Comparison of ENCODE assay signal across 11 cellular contexts in the genomic region with DNA sequence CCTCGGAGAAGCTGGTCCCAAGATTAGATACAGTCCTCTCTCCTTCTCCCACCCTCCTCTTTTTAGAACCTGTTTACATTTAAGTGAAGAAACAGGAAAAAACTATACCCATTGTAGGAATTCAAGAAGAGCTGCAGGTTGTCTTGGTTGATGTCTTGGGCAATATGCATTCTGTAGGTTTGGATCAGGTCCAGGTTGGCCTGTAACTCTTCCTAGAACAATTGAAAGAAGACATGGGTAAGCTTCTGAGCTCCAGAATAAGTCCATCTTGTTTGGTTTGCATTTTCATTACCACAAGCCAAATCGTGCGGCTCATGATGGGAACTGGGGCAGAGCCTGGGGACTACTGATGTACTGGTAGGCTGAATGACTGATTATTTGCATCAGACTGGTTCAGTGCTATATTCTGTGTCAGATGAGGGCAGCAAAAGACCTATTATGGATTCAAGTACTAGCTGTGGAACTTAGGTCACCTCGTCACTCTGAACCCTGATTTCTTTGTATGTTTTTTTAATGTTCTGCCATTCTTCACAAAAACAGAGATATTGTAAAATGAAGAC. TPM values are rescaled to one million over a fixed set of nuclear protein-coding genes. Genes with fewer than 3 reads are reported as not detected.
A peak's percentile ranks its signal among the peaks of the same experiment; 100 is the strongest.
DNase-seq lines count a peak whose midpoint lies in the region; ATAC-seq and TF ChIP-seq lines count a peak whose summit lies in the region.
"Had no signal": no experiment of that assay in that cellular context is flagged by ENCODE, and none has a peak within 500 bp of the region (broad histone marks: within the 10 kb centered on the region; RNA-seq: fewer than 3 reads in every experiment).

No MANE protein-coding gene starts in this region.

- H3K4me3 ChIP-seq in astrocyte of the cerebellum (ENCODE audit: low read depth, low read length): no peak overlapping the region
- no peak overlapping the region for H3K4me3 ChIP-seq in trophoblast cell (ENCODE audit: low read depth, low read length)
- H3K4me3 ChIP-seq: esophagus muscularis mucosa had no signal

- H3K9me3 Mint-ChIP-seq in memory B cell: no peaks in the 10 kb centered on the region
- H3K9me3 Mint-ChIP-seq: activated T-helper 1 cell treated with anti-CD3 and anti-CD28 coated beads, Interleukin-12 subunit alpha, Interleukin-12 subunit beta, Interleukin-2, Interleukin-4 antibody, amounts not matched to agents 30 ng/mL and 10 ng/mL and 1 ng/mL, durations not matched to agents 14 hours and 24 hours and 36 hours; IgD-negative memory B cell had no signal

- H3K18ac ChIP-seq in trophoblast cell (ENCODE audit: low read length): no peak overlapping the region

- WGBS in trophoblast cell (ENCODE audit: extremely low coverage, insufficient coverage, insufficient read length): no CpG with 5 or more reads among the region's 4 CpGs

- H4K91ac ChIP-seq in trophoblast cell (ENCODE audit: low read depth, low read length): no peak overlapping the region

- no peaks in the 10 kb centered on the region for H3K27me3 Mint-ChIP-seq in memory B cell
- H3K27me3 Mint-ChIP-seq: IgD-negative memory B cell had no signal

- TF ChIP-seq EP300 in Ishikawa (IDR thresholded peaks at IDR 0.05; ENCODE audit: borderline replicate concordance): no peak

- H3K27ac ChIP-seq in trophoblast cell (ENCODE audit: low read depth, low read length): no peak overlapping the region
- H3K27ac ChIP-seq: esophagus muscularis mucosa had no signal

- H3K36me3 Mint-ChIP-seq in memory B cell: peaks cover 18% of the 10 kb centered on the region

- H3K4me2 ChIP-seq in trophoblast cell (ENCODE audit: low read length): no peak overlapping the region

- no peak overlapping the region for H2BK120ac ChIP-seq in trophoblast cell (ENCODE audit: insufficient read depth, low read length, poor library complexity)

- peak; percentile 9 for DNase-seq in EL
- DNase-seq in astrocyte of the cerebellum (ENCODE audit: low read depth): no peak
- DNase-seq in memory B cell (ENCODE audit: low spot score in 2 of 2): no peak
- DNase-seq in activated T-cell treated with anti-CD3 and anti-CD28 coated beads, Interleukin-2, amount 50 U/mL, for 48 hours: no peak
- DNase-seq in trophoblast cell: no peak
- DNase-seq in DMS79 (lab: John Stamatoyannopoulos, UW): no peak
- DNase-seq: stimulated activated CD4-positive, alpha-beta T cell treated with anti-CD3 and anti-CD28 coated beads, Interleukin-2, amount 100 ng/mL, for 48 hours had no signal

- H3K4ac ChIP-seq in trophoblast cell (ENCODE audit: low read depth, low read length): no peak overlapping the region

- TF ChIP-seq RAD21 in Ishikawa (IDR thresholded peaks at IDR 0.05; ENCODE audit: low read depth): peak; percentile 51

- no peak overlapping the region for H3K4me3 Mint-ChIP-seq in memory B cell
- H3K4me3 Mint-ChIP-seq: activated T-helper 1 cell treated with anti-CD3 and anti-CD28 coated beads, Interleukin-12 subunit alpha, Interleukin-12 subunit beta, Interleukin-2, Interleukin-4 antibody, amounts not matched to agents 30 ng/mL and 10 ng/mL and 1 ng/mL, durations not matched to agents 14 hours and 24 hours and 36 hours; IgD-negative memory B cell had no signal

- no peak overlapping the region for H3K23ac ChIP-seq in trophoblast cell (ENCODE audit: low read length)

- H4K12ac ChIP-seq in trophoblast cell (ENCODE audit: low read depth, low read length): no peak overlapping the region

- H2BK5ac ChIP-seq in trophoblast cell (ENCODE audit: low read depth, low read length, poor library complexity): no peak overlapping the region

- no peaks in the 10 kb centered on the region for H3K4me1 Mint-ChIP-seq in memory B cell
- H3K4me1 Mint-ChIP-seq: IgD-negative memory B cell had no signal

- H4K8ac ChIP-seq in trophoblast cell (ENCODE audit: low read depth, low read length): no peak overlapping the region

- peaks cover 1 to 4% of the 10 kb centered on the region in 2 experiments for H3K36me3 ChIP-seq in trophoblast cell (ENCODE audit: control insufficient read depth in 1 of 2, insufficient read depth in 2 of 2, low read length in 2 of 2)

- in situ Hi-C loops in astrocyte of the cerebellum (cut with HindIII; ENCODE audit: low sequenced_read_pairs): no loop called here

- no peak overlapping the region for H2BK12ac ChIP-seq in trophoblast cell (ENCODE audit: low read length)

- H3K14ac ChIP-seq in trophoblast cell (ENCODE audit: low read length): no peak overlapping the region

- H3K4me1 ChIP-seq in trophoblast cell (ENCODE audit: control insufficient read depth in 1 of 2, insufficient read depth in 2 of 2, low read length in 2 of 2): no peaks in the 10 kb centered on the region
- H3K4me1 ChIP-seq: esophagus muscularis mucosa had no signal

- H3K79me2 ChIP-seq in trophoblast cell (ENCODE audit: control insufficient read depth, insufficient read depth, low read length, poor library complexity): no peaks in the 10 kb centered on the region

- TF ChIP-seq CTCF in astrocyte of the cerebellum (IDR thresholded peaks at IDR 0.05; ENCODE audit: low read depth, low read length, missing control alignments): peak; percentile 5

- no peaks in the 10 kb centered on the region for H3K27me3 ChIP-seq in trophoblast cell (ENCODE audit: insufficient read depth, low read length)
- H3K27me3 ChIP-seq: esophagus muscularis mucosa had no signal

- no peak overlapping the region for H3K27ac Mint-ChIP-seq in memory B cell
- H3K27ac Mint-ChIP-seq: activated T-helper 1 cell treated with anti-CD3 and anti-CD28 coated beads, Interleukin-12 subunit alpha, Interleukin-12 subunit beta, Interleukin-2, Interleukin-4 antibody, amounts not matched to agents 30 ng/mL and 10 ng/mL and 1 ng/mL, durations not matched to agents 14 hours and 24 hours and 36 hours had no signal

- H3K9ac ChIP-seq in trophoblast cell (ENCODE audit: low read length): no peak overlapping the region

- H3K9me3 ChIP-seq in trophoblast cell (ENCODE audit: insufficient read depth, low read depth, low read length): no peaks in the 10 kb centered on the region
- H3K9me3 ChIP-seq: esophagus muscularis mucosa had no signal

- H2AK5ac ChIP-seq in trophoblast cell (ENCODE audit: low read length): no peak overlapping the region

- no peaks in the 10 kb centered on the region for H3K79me1 ChIP-seq in trophoblast cell (ENCODE audit: low read length)

- H2AFZ ChIP-seq in trophoblast cell (ENCODE audit: insufficient read depth, low read length, poor library complexity): no peak overlapping the region

- ATAC-seq in memory B cell (ENCODE audit: low read depth): peak; percentile 76

TF ChIP-seq in Ishikawa, 13 proteins besides CTCF, POLR2A, EP300 and RAD21:
- TF ChIP-seq NFIC (IDR thresholded peaks at IDR 0.05): peak; percentile 21; the same call in 1 of the 2 replicates
- no peak for TF ChIP-seq CEBPB (IDR thresholded peaks at IDR 0.05)

RNA-seq across cellular contexts. Expression of a gene that starts 20.3 kb away (rescaled TPM):
- 0.03 TPM in 2 replicates for polyA plus RNA-seq in trophoblast cell (2013)
